22 cellular contexts compared by ENCODE assay signal in genomic region chr7:50367570-50367969, GRCh38.
A peak's percentile ranks its signal among the peaks of the same experiment; 100 is the strongest.
DNase-seq lines count a peak whose midpoint lies in the region; ATAC-seq, FAIRE-seq and TF ChIP-seq lines count a peak whose summit lies in the region.
"Had no signal": no experiment of that assay in that cellular context is flagged by ENCODE, and none has a peak within 500 bp of the region (broad histone marks: within the 10 kb centered on the region; RNA-seq: fewer than 3 reads in every experiment).

No MANE protein-coding gene starts in this region.

- peaks cover 73% of the 10 kb centered on the region for H3K4me1 Mint-ChIP-seq in T-helper 17 cell

- DNase-seq in stimulated activated CD4-positive, alpha-beta T cell treated with anti-CD3 and anti-CD28 coated beads, Interleukin-15, amount 100 ng/mL, for 24 hours = peak; percentile 39
- no peak for DNase-seq in stimulated activated CD4-positive, alpha-beta T cell treated with anti-CD3 and anti-CD28 coated beads, Interleukin-2, amount 100 ng/mL, for 48 hours
- DNase-seq in T-helper 17 cell = no peak
- no peak for DNase-seq in GM12878 (ENCODE audit: low read depth, low spot score)
- DNase-seq in kidney = no peak
- DNase-seq in COR-L47 (lab: John Stamatoyannopoulos, UW) = no peak
- DNase-seq in OCI-M2 (lab: John Stamatoyannopoulos, UW; ENCODE audit: unreplicated experiment) = no peak
- DNase-seq in NCI-H2196 treated with DMSO at 0.1 percent for 48 hours (lab: John Stamatoyannopoulos, UW; ENCODE audit: unreplicated experiment) = no peak
- DNase-seq: activated CD4-positive, CD25-positive, alpha-beta regulatory T cell; AML-193; GDM1; heart left ventricle; Karpas-422; lower lobe of right lung; NCI-H1092; NCI-H2081; NCI-H524; SIG-M5; stimulated activated CD4-positive, alpha-beta T cell treated with anti-CD3 and anti-CD28 coated beads, Interleukin-2, amount 100 ng/mL, for 24 hours had no signal

- H3K9ac ChIP-seq in GM12878 (ENCODE audit: control insufficient read depth, insufficient read depth, low read length) (no peak overlapping the region), kidney (ENCODE audit: low read length in 2 of 2) (no peak overlapping the region)
- H3K9ac ChIP-seq: parathyroid adenoma had no signal

- H3K36me3 Mint-ChIP-seq in T-helper 17 cell (ENCODE audit: low read depth) = peaks cover 18% of the 10 kb centered on the region

- H4K20me1 ChIP-seq in GM12878 (ENCODE audit: control insufficient read depth, insufficient read depth) = no peaks in the 10 kb centered on the region

- H3K27me3 Mint-ChIP-seq in T-helper 17 cell = no peaks in the 10 kb centered on the region

- POLR2A ChIA-PET in GM12878 (lab: Charles Lee) = interaction anchor here (1.2 to 1.9 kb wide), 2 partner anchors 59 to 161 kb away, joined by 3 to 9 read pairs; no protein-coding TSS in a partner anchor

- RAD21 ChIA-PET in GM12878 (lab: Charles Lee; ENCODE audit: unreplicated experiment) = interaction anchor here (1.0 to 10.0 kb wide), 24 partner anchors 10 to 275 kb away, joined by 3 to 124 read pairs (median 11); partner anchors contain the start of genes IKZF1 and ZPBP

- H3K27ac ChIP-seq in GM12878 (ENCODE audit: control insufficient read depth, insufficient read depth) (peak overlapping the region; percentile 17; the same call in 1 of the 2 replicates), kidney (ENCODE audit: low read depth in 2 of 2, low read length in 2 of 2) (no peak overlapping the region)
- H3K27ac ChIP-seq: ascending aorta, lower lobe of right lung, parathyroid adenoma had no signal

- H3K4me3 ChIP-seq in GM12878 (no peak overlapping the region), kidney (ENCODE audit: low read length in 2 of 2) (no peak overlapping the region)
- H3K4me3 ChIP-seq: ascending aorta, heart left ventricle, lower lobe of right lung had no signal

- 34% methylated on average over 6 of the region's 6 CpGs for WGBS in GM12878 (ENCODE audit: insufficient coverage, insufficient replicate concordance, low lambda C conversion rate, missing lambda C conversion rate)

- H2AFZ ChIP-seq in GM12878 (ENCODE audit: control insufficient read depth, low read depth, low read length) = no peak overlapping the region
- H2AFZ ChIP-seq: parathyroid adenoma had no signal

- no peaks in the 10 kb centered on the region for H3K27me3 ChIP-seq in GM12878 (replicated peaks in 1 of 2; ENCODE audit: control insufficient read depth in 2 of 2, insufficient read depth in 2 of 2, low read length in 1 of 2)
- H3K27me3 ChIP-seq: ascending aorta had no signal

- BruUV-seq in GM12878 (replicated peaks; lab: Mats Ljungman, UMichigan) = no TSS peak

- TF ChIP-seq POLR2A in GM12878 (IDR thresholded peaks at IDR 0.05; ENCODE audit: low read depth, low read length) = no peak

- H3K4me2 ChIP-seq in GM12878 (ENCODE audit: control insufficient read depth, insufficient read depth) = peak overlapping the region; percentile 0; the same call in 1 of the 2 replicates

- CTCF ChIA-PET in GM12878 (lab: Yijun Ruan, JAX) = interaction anchor here (0.6 to 6.4 kb wide), 25 partner anchors 10 to 248 kb away, joined by 3 to 152 read pairs (median 9); partner anchors contain the start of gene IKZF1

- no peaks in the 10 kb centered on the region; the same call in 1 of the 2 replicates for H3K79me2 ChIP-seq in GM12878 (ENCODE audit: control insufficient read depth, insufficient read depth, low read length)
- H3K79me2 ChIP-seq: parathyroid adenoma had no signal

- peak overlapping the region; percentile 83 for H3K4me3 Mint-ChIP-seq in T-helper 17 cell

- TF ChIP-seq EP300 in GM12878 (IDR thresholded peaks at IDR 0.05; ENCODE audit: borderline replicate concordance in 1 of 2, control insufficient read depth in 1 of 2, low read depth in 2 of 2, low read length in 2 of 2) = no peak

- TF ChIP-seq RAD21 in GM12878 (IDR thresholded peaks at IDR 0.05; ENCODE audit: insufficient read depth, low read depth, low read length) = no peak

- H3K27ac Mint-ChIP-seq in T-helper 17 cell = no peak overlapping the region

- intact Hi-C loops in GM12878 (cut with micrococcal nuclease; ENCODE audit: unreplicated experiment) (loop anchor here (5.0 kb wide), 1 partner anchor 245 kb away; no protein-coding TSS in a partner anchor), kidney (cut with DNase I) (no loop called here)

- no peak for TF ChIP-seq CTCF in GM12878 (IDR thresholded peaks at IDR 0.05 in 2 of 3, conservative IDR thresholded peaks at IDR 0.05 in 1 of 3; ENCODE audit: control insufficient read depth in 2 of 3, extremely low read depth in 1 of 3, insufficient read depth in 1 of 3, low read depth in 3 of 3, low read length in 3 of 3)
- no peak for TF ChIP-seq CTCF in kidney (IDR thresholded peaks at IDR 0.05; ENCODE audit: borderline replicate concordance, extremely low read depth, insufficient read depth)

- no peak for ATAC-seq in T-helper 17 cell
- ATAC-seq in GM12878 = peak; percentile 24
- ATAC-seq: heart left ventricle had no signal

- H3K36me3 ChIP-seq in GM12878 (ENCODE audit: control insufficient read depth in 2 of 2, insufficient read depth in 2 of 2, low read length in 1 of 2) (peaks cover 7 to 18% of the 10 kb centered on the region in 2 experiments; a peak in 3 of 4 replicates), kidney (ENCODE audit: control insufficient read depth in 1 of 2, insufficient read depth in 2 of 2, low read length in 2 of 2) (no peaks in the 10 kb centered on the region)
- H3K36me3 ChIP-seq: ascending aorta, lower lobe of right lung had no signal

- in situ Hi-C loops in GM12878 (cut with MboI) = no loop called here

- peaks cover 23% of the 10 kb centered on the region for H3K4me1 ChIP-seq in GM12878 (ENCODE audit: control insufficient read depth, insufficient read depth, low read length)
- H3K4me1 ChIP-seq in kidney (ENCODE audit: control insufficient read depth in 1 of 2, insufficient read depth in 1 of 2, low read depth in 1 of 2, low read length in 2 of 2) = no peaks in the 10 kb centered on the region
- H3K4me1 ChIP-seq: ascending aorta, lower lobe of right lung, parathyroid adenoma had no signal

- no peak for FAIRE-seq in GM12878 (lab: Jason Lieb, UNC)
- FAIRE-seq in kidney (lab: Jason Lieb, UNC) = no peak
- FAIRE-seq: endometrium had no signal

- SMC1A ChIA-PET in GM12878 (lab: Charles Lee; ENCODE audit: uncharacterized antibody, unreplicated experiment) = interaction anchor here (0.8 to 10.5 kb wide), 36 partner anchors 7 to 328 kb away, joined by 3 to 274 read pairs (median 8); partner anchors contain the start of genes FIGNL1 and IKZF1

- H3K9me3 ChIP-seq in T-helper 17 cell (ENCODE audit: control insufficient read depth, low read length, poor library complexity, severe bottlenecking) (no peaks in the 10 kb centered on the region), GM12878 (replicated peaks; ENCODE audit: control insufficient read depth, insufficient read depth, low read length) (peaks cover 3% of the 10 kb centered on the region; the same call in 2 of the 3 replicates), kidney (ENCODE audit: control insufficient read depth in 1 of 2, low read length in 2 of 2) (peaks cover 0 to 8% of the 10 kb centered on the region in 2 donors)
- H3K9me3 ChIP-seq: ascending aorta, lower lobe of right lung had no signal

TF ChIP-seq in GM12878, 131 proteins besides CTCF, POLR2A, EP300 and RAD21:
- no peak for TF ChIP-seq POLR2AphosphoS2 (IDR thresholded peaks at IDR 0.05; ENCODE audit: low read depth, low read length)
- TF ChIP-seq MEF2B (IDR thresholded peaks at IDR 0.05; ENCODE audit: partially characterized antibody, poor library complexity, severe bottlenecking) = no peak
- TF ChIP-seq RUNX3 (IDR thresholded peaks at IDR 0.05; ENCODE audit: low read length) = peak; percentile 20; the same call in 1 of the 2 replicates
- TF ChIP-seq RCOR1 (conservative IDR thresholded peaks at IDR 0.05; ENCODE audit: low read depth, low read length) = no peak
- 0 out of 4 replicates have a peak, but pooled peaks of 1 of the 2 experiments have one; percentile 7 for TF ChIP-seq ETV6 (conservative IDR thresholded peaks at IDR 0.05 in 1 of 2, IDR thresholded peaks at IDR 0.05 in 1 of 2; ENCODE audit: borderline replicate concordance in 1 of 2, low read depth in 1 of 2)
- TF ChIP-seq SMAD5 (IDR thresholded peaks at IDR 0.05; ENCODE audit: low read depth) = no peak
- TF ChIP-seq BHLHE40 (IDR thresholded peaks at IDR 0.05; ENCODE audit: borderline replicate concordance in 1 of 2, low read depth in 2 of 2, low read length in 1 of 2) = no peak
- no peak for TF ChIP-seq ZNF24 (IDR thresholded peaks at IDR 0.05)
- TF ChIP-seq KLF5 (IDR thresholded peaks at IDR 0.05; ENCODE audit: partially characterized antibody) = no peak
- TF ChIP-seq MYC (IDR thresholded peaks at IDR 0.05; ENCODE audit: insufficient read depth, insufficient read length, insufficient replicate concordance, low read length, severe bottlenecking) = no peak
- TF ChIP-seq ASH2L (IDR thresholded peaks at IDR 0.05; ENCODE audit: borderline replicate concordance, low read depth) = no peak
- no peak for TF ChIP-seq PAX5 (IDR thresholded peaks at IDR 0.05; ENCODE audit: borderline replicate concordance, low read depth, low read length)
- TF ChIP-seq CHD2 (IDR thresholded peaks at IDR 0.05; ENCODE audit: borderline replicate concordance, low read depth, low read length) = no peak
- TF ChIP-seq WRNIP1 (IDR thresholded peaks at IDR 0.05; ENCODE audit: borderline replicate concordance, low read depth, low read length) = no peak
- no peak for TF ChIP-seq EGR1 (IDR thresholded peaks at IDR 0.05; ENCODE audit: borderline replicate concordance in 1 of 2, low read depth in 2 of 2, low read length in 2 of 2)
- TF ChIP-seq NFIC (IDR thresholded peaks at IDR 0.05; ENCODE audit: low read depth, low read length) = no peak
- TF ChIP-seq EZH2 (IDR thresholded peaks at IDR 0.05; ENCODE audit: borderline replicate concordance, control insufficient read depth, low read depth, low read length) = no peak
TF ChIP-seq in GM12878: peak in this region for 2.
